Comparison of ENCODE assay signal across 23 cellular contexts in the genomic region with DNA sequence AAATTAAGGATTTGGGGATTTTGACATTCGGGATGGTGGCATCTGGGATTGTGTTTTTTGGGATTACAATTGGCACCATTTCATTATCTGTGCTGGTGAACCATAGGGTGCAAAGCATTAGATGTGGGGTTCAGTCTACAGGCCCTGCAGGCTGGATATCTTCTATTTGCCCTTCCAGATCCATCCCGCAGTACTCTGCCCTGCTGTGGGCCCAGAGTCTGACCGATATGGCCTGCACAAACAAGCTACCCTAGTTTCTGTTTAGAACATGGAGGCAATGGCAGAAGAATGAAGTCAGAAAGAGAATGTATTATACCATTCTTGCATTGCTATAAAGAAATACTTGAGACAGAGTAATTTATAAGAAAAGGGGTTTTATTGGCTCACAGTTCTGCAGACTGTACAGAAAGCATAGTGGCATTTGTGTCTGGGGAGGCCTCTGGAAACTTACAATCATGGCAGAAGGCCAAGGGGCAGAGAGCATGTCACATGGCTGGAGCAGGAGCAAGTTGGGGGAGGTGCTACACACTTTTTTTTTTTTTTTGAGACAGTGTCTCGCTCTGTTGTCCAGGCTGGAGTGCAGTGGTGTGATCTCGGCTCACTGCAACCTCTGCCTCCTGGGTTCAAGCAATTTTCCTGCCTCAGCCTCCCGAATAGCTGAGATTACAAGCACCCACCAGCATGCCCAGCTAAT.
DNase-seq lines count a peak whose midpoint lies in the region; ATAC-seq, FAIRE-seq and TF ChIP-seq lines count a peak whose summit lies in the region.
"Had no signal": no experiment of that assay in that cellular context is flagged by ENCODE, and none has a peak within 500 bp of the region (broad histone marks: within the 10 kb centered on the region; RNA-seq: fewer than 3 reads in every experiment).

No MANE protein-coding gene starts in this region.

- in situ Hi-C loops in K562 (cut with MboI): no loop called here

- FAIRE-seq in K562 (lab: Jason Lieb, UNC): no peak
- FAIRE-seq: A204.1, GM12892, GM18507, H54, HTR-8/SVneo had no signal

- H3K27ac ChIP-seq in K562 (ENCODE audit: extremely low read depth, low read depth, low read length) (no peak overlapping the region), right lobe of liver (no peak overlapping the region), smooth muscle cell (ENCODE audit: low read depth) (no peak overlapping the region)
- H3K27ac ChIP-seq in CD4-positive, alpha-beta T cell (ENCODE audit: low read depth, low read length): no peak overlapping the region
- H3K27ac ChIP-seq: HL-60, SK-N-MC had no signal

- no peaks in the 10 kb centered on the region for H3K79me2 ChIP-seq in K562 (ENCODE audit: control insufficient read depth, insufficient read depth, low read length)
- H3K79me2 ChIP-seq in smooth muscle cell (ENCODE audit: low read depth): no peaks in the 10 kb centered on the region

- CTCF ChIA-PET in K562 (lab: Yijun Ruan, JAX; ENCODE audit: low intra/inter-chr PET ratio): interaction anchor here (0.6 kb wide), 1 partner anchor 28 kb away, joined by 4 read pairs; no protein-coding TSS in a partner anchor
- CTCF ChIA-PET in CD4-positive, alpha-beta T cell (lab: Charles Lee): interaction anchor here (1.5 kb wide), 1 partner anchor 9 kb away, joined by 4 read pairs; no protein-coding TSS in a partner anchor

- no peak for TF ChIP-seq EP300 in K562 (IDR thresholded peaks at IDR 0.05; ENCODE audit: low read length)

- no peak for TF ChIP-seq POLR2A in K562 (conservative IDR thresholded peaks at IDR 0.05)
- TF ChIP-seq POLR2A in right lobe of liver (IDR thresholded peaks at IDR 0.05): no peak

- WGBS in K562 (ENCODE audit: insufficient coverage, low coverage, missing lambda C conversion rate): 29% methylated on average over 6 of the region's 6 CpGs
- 52% methylated on average over 3 of the region's 6 CpGs for WGBS in right lobe of liver (ENCODE audit: insufficient coverage, low coverage, low lambda C conversion rate, missing lambda C conversion rate)
- 96% methylated on average over 6 of the region's 6 CpGs for WGBS in smooth muscle cell (ENCODE audit: low lambda C conversion rate)

- BruUV-seq in K562 (replicated peaks; lab: Mats Ljungman, UMichigan): no TSS peak

- H3K9me3 ChIP-seq in K562 (replicated peaks; ENCODE audit: control insufficient read depth, insufficient read depth, low read depth, low read length) (no peaks in the 10 kb centered on the region), right lobe of liver (no peaks in the 10 kb centered on the region), smooth muscle cell (replicated peaks; ENCODE audit: low read depth) (no peaks in the 10 kb centered on the region)
- no peaks in the 10 kb centered on the region for H3K9me3 ChIP-seq in CD4-positive, alpha-beta T cell (ENCODE audit: control insufficient read depth, low read length)
- H3K9me3 ChIP-seq: BE2C had no signal

- H3K4me2 ChIP-seq in K562 (ENCODE audit: insufficient read depth, low read length): no peak overlapping the region
- no peak overlapping the region for H3K4me2 ChIP-seq in smooth muscle cell

- peaks cover 23 to 26% of the 10 kb centered on the region in 2 donors for H3K4me1 Mint-ChIP-seq in natural killer cell
- peaks cover 12 to 21% of the 10 kb centered on the region in 2 donors for H3K4me1 Mint-ChIP-seq in natural killer cell treated with Interleukin-12 subunit alpha and Interleukin-12 subunit beta and Interleukin-15 and Interleukin-18, amount 100 ng/mL, for 72 hours (ENCODE audit: low read depth in 2 of 2)
- peaks cover 18% of the 10 kb centered on the region for H3K4me1 Mint-ChIP-seq in CD4-positive, alpha-beta T cell (ENCODE audit: low read depth)

- H4K20me1 ChIP-seq in K562 (replicated peaks; ENCODE audit: control insufficient read depth, insufficient read depth, low read length) (no peaks in the 10 kb centered on the region), smooth muscle cell (ENCODE audit: low read depth) (no peaks in the 10 kb centered on the region)

- H2AFZ ChIP-seq in K562 (ENCODE audit: low read depth, low read length) (no peak overlapping the region; the same call in 1 of the 2 replicates), smooth muscle cell (ENCODE audit: low read depth) (no peak overlapping the region)

- intact Hi-C loops in natural killer cell (cut with micrococcal nuclease): no loop called here
- intact Hi-C loops in K562 (cut with micrococcal nuclease): no loop called here
- intact Hi-C loops in right lobe of liver (cut with DNase I): no loop called here
- intact Hi-C loops in CD4-positive, alpha-beta T cell (cut with DNase I, micrococcal nuclease): no loop called here

- no peak for TF ChIP-seq RAD21 in K562 (CRISPR knock-in tag; conservative IDR thresholded peaks at IDR 0.05 in 1 of 2, IDR thresholded peaks at IDR 0.05 in 1 of 2)

- POLR2A ChIA-PET in K562 (lab: Yijun Ruan, JAX): interaction anchor here (0.6 kb wide), 1 partner anchor 539 kb away, joined by 3 read pairs; no protein-coding TSS in a partner anchor
- POLR2A ChIA-PET in CD4-positive, alpha-beta T cell (lab: Charles Lee): no interaction called here

- peak overlapping the region in 1 of 2 donors; percentile 60 for H3K27ac Mint-ChIP-seq in natural killer cell
- peak overlapping the region in 1 of 2 donors; percentile 60 for H3K27ac Mint-ChIP-seq in natural killer cell treated with Interleukin-12 subunit alpha and Interleukin-12 subunit beta and Interleukin-15 and Interleukin-18, amount 100 ng/mL, for 72 hours
- H3K27ac Mint-ChIP-seq in CD4-positive, alpha-beta T cell: no peak overlapping the region

- ATAC-seq in natural killer cell (no peak), K562 (no peak), right lobe of liver (peak; percentile 53 to 87 (median 68)), GM21381 (IDR thresholded peaks at IDR 0.05; ENCODE audit: unreplicated experiment) (no peak)
- ATAC-seq in natural killer cell treated with Interleukin-12 subunit alpha and Interleukin-12 subunit beta and Interleukin-15 and Interleukin-18, amount 100 ng/mL, for 72 hours: no peak
- no peak for ATAC-seq in CD4-positive, alpha-beta T cell (ENCODE audit: poor library complexity)

- DNase-seq in natural killer cell (no peak), K562 (ENCODE audit: extremely low read depth in 1 of 4, low spot score in 3 of 4) (peak in 1 of 4 experiments; percentile 26), right lobe of liver (peak in 1 of 3 donors; percentile 56), smooth muscle cell (lab: John Stamatoyannopoulos, UW; ENCODE audit: unreplicated experiment) (no peak)
- no peak for DNase-seq in natural killer cell treated with Interleukin-12 subunit alpha and Interleukin-12 subunit beta and Interleukin-15 and Interleukin-18, amount 100 ng/mL, for 72 hours (ENCODE audit: low spot score)
- DNase-seq in CD4-positive, alpha-beta T cell: no peak
- DNase-seq: BE2C; CD4-positive, CD25-positive, alpha-beta regulatory T cell; NCI-H1694; NCI-H2081 treated with DMSO at 0.1 percent for 48 hours; NCI-H510A; NCI-H748 treated with DMSO at 0.1 percent for 48 hours; NK-92 treated with Interleukin-12 subunit alpha and Interleukin-12 subunit beta, amount 100 ng/mL, for 24 hours; SHP77 had no signal

- no peak for TF ChIP-seq CTCF in natural killer cell (IDR thresholded peaks at IDR 0.05)
- no peak for TF ChIP-seq CTCF in K562 (IDR thresholded peaks at IDR 0.05 in 2 of 3, conservative IDR thresholded peaks at IDR 0.05 in 1 of 3; ENCODE audit: insufficient read depth in 2 of 3, low read depth in 1 of 3, low read length in 3 of 3)
- TF ChIP-seq CTCF in right lobe of liver (IDR thresholded peaks at IDR 0.05): no peak
- no peak for TF ChIP-seq CTCF in CD4-positive, alpha-beta T cell (IDR thresholded peaks at IDR 0.05)
- no peak for TF ChIP-seq CTCF in smooth muscle cell (IDR thresholded peaks at IDR 0.05; ENCODE audit: borderline replicate concordance, insufficient read depth, poor library complexity, severe bottlenecking)

- H3K27me3 Mint-ChIP-seq in natural killer cell (ENCODE audit: low read depth in 2 of 2): no peaks in the 10 kb centered on the region
- no peaks in the 10 kb centered on the region for H3K27me3 Mint-ChIP-seq in natural killer cell treated with Interleukin-12 subunit alpha and Interleukin-12 subunit beta and Interleukin-15 and Interleukin-18, amount 100 ng/mL, for 72 hours
- H3K27me3 Mint-ChIP-seq in CD4-positive, alpha-beta T cell: no peaks in the 10 kb centered on the region
- H3K27me3 Mint-ChIP-seq: CD4-positive, CD25-positive, alpha-beta regulatory T cell; IgD-negative memory B cell had no signal

- H3K9ac ChIP-seq in K562 (ENCODE audit: insufficient read depth in 1 of 2, low read depth in 2 of 2, low read length in 2 of 2) (no peak overlapping the region), smooth muscle cell (ENCODE audit: low read depth) (no peak overlapping the region)

- H3K4me3 ChIP-seq in K562: no peak overlapping the region
- no peak overlapping the region for H3K4me3 ChIP-seq in right lobe of liver
- H3K4me3 ChIP-seq in smooth muscle cell: no peak overlapping the region
- H3K4me3 ChIP-seq: SK-N-MC had no signal

- H3K4me1 ChIP-seq in K562 (replicated peaks in 1 of 2; ENCODE audit: control insufficient read depth in 2 of 2, insufficient read depth in 2 of 2, low read length in 2 of 2): peaks cover 0 to 7% of the 10 kb centered on the region in 2 experiments; a peak in 2 of 5 replicates
- peaks cover 0 to 12% (median 4%) of the 10 kb centered on the region in 4 donors for H3K4me1 ChIP-seq in right lobe of liver
- no peaks in the 10 kb centered on the region for H3K4me1 ChIP-seq in smooth muscle cell (ENCODE audit: low read depth)
- H3K4me1 ChIP-seq: BE2C had no signal

- no peaks in the 10 kb centered on the region for H3K36me3 ChIP-seq in K562 (ENCODE audit: control insufficient read depth, insufficient read depth, low read length)
- H3K36me3 ChIP-seq in right lobe of liver: no peaks in the 10 kb centered on the region
- no peaks in the 10 kb centered on the region for H3K36me3 ChIP-seq in smooth muscle cell (ENCODE audit: low read depth)
- H3K36me3 ChIP-seq: BE2C had no signal

- H3K9me1 ChIP-seq in K562 (ENCODE audit: control insufficient read depth, insufficient read depth, low read length): no peaks in the 10 kb centered on the region

- H3K4me3 Mint-ChIP-seq in natural killer cell: peak overlapping the region; percentile 9
- H3K4me3 Mint-ChIP-seq in natural killer cell treated with Interleukin-12 subunit alpha and Interleukin-12 subunit beta and Interleukin-15 and Interleukin-18, amount 100 ng/mL, for 72 hours: no peak overlapping the region
- H3K4me3 Mint-ChIP-seq in CD4-positive, alpha-beta T cell: no peak overlapping the region
- H3K4me3 Mint-ChIP-seq: CD4-positive, CD25-positive, alpha-beta regulatory T cell had no signal

- no peaks in the 10 kb centered on the region for H3K9me3 Mint-ChIP-seq in natural killer cell
- peaks cover 3% of the 10 kb centered on the region for H3K9me3 Mint-ChIP-seq in natural killer cell treated with Interleukin-12 subunit alpha and Interleukin-12 subunit beta and Interleukin-15 and Interleukin-18, amount 100 ng/mL, for 72 hours
- no peaks in the 10 kb centered on the region for H3K9me3 Mint-ChIP-seq in CD4-positive, alpha-beta T cell

- H3K27me3 ChIP-seq in K562 (ENCODE audit: control insufficient read depth in 2 of 2, insufficient read depth in 2 of 2, low read length in 2 of 2) (no peaks in the 10 kb centered on the region), right lobe of liver (no peaks in the 10 kb centered on the region), smooth muscle cell (ENCODE audit: low read depth) (no peaks in the 10 kb centered on the region)
- H3K27me3 ChIP-seq in CD4-positive, alpha-beta T cell (ENCODE audit: control insufficient read depth, insufficient read depth, low read length): no peaks in the 10 kb centered on the region
- H3K27me3 ChIP-seq: BE2C had no signal

- H3K36me3 Mint-ChIP-seq in natural killer cell: no peaks in the 10 kb centered on the region
- H3K36me3 Mint-ChIP-seq in natural killer cell treated with Interleukin-12 subunit alpha and Interleukin-12 subunit beta and Interleukin-15 and Interleukin-18, amount 100 ng/mL, for 72 hours: no peaks in the 10 kb centered on the region
- peaks cover 5% of the 10 kb centered on the region for H3K36me3 Mint-ChIP-seq in CD4-positive, alpha-beta T cell (ENCODE audit: low read depth)
- H3K36me3 Mint-ChIP-seq: CD4-positive, CD25-positive, alpha-beta regulatory T cell; IgD-negative memory B cell had no signal

- no peaks in the 10 kb centered on the region for H3F3A ChIP-seq in smooth muscle cell (ENCODE audit: low read depth)

Comparison
In these comparisons a context has a peak if more than half of its experiments do, and no peak if none do; other contexts are left out.
1. ATAC-seq: peak in right lobe of liver (4 of 4); none in natural killer cell (0 of 3), natural killer cell treated with Interleukin-12 subunit alpha and Interleukin-12 subunit beta and Interleukin-15 and Interleukin-18, amount 100 ng/mL, for 72 hours (0 of 2), K562 (single experiment), GM21381 (single experiment) and CD4-positive, alpha-beta T cell (single experiment).